In the genomic region with DNA sequence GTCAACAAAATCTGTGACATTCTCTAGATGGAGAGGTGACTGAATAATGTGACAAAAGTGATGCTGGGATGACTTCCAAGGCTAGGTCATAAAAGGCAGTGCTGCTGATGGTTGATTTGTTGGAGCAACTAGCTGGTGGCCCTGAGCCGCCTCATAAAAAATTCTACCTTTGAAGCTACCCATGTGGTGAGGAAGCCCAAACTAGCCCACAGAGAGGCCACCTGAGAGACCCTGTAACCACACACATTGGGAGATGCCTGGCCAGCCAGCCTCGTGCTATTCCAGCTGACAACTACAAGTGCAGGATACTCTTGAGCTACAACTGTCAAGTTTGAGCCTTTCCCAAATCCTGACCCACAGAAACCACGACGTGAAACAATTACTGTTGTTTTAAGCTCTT, we compare ENCODE assay signal across 24 cellular contexts. TPM values are rescaled to one million over a fixed set of nuclear protein-coding genes. Genes with fewer than 3 reads are reported as not detected.
DNase-seq lines count a peak whose midpoint lies in the region; ATAC-seq, FAIRE-seq and TF ChIP-seq lines count a peak whose summit lies in the region.
"Had no signal": no experiment of that assay in that cellular context is flagged by ENCODE, and none has a peak within 500 bp of the region (broad histone marks: within the 10 kb centered on the region; RNA-seq: fewer than 3 reads in every experiment).

No MANE protein-coding gene starts in this region.

- H3K4me3 ChIP-seq in naive thymus-derived CD4-positive, alpha-beta T cell (ENCODE audit: low read length), result no peak overlapping the region

- peaks cover 2 to 18% of the 10 kb centered on the region in 2 donors for H3K36me3 Mint-ChIP-seq in activated T-cell treated with anti-CD3 and anti-CD28 coated beads, Interleukin-2, amount 50 U/mL, for 72 hours (ENCODE audit: insufficient read depth in 2 of 2)
- H3K36me3 Mint-ChIP-seq in T-helper 17 cell (ENCODE audit: low read depth), result peaks cover 6% of the 10 kb centered on the region
- peaks cover 13 to 47% (median 23%) of the 10 kb centered on the region in 5 donors for H3K36me3 Mint-ChIP-seq in naive thymus-derived CD4-positive, alpha-beta T cell
- peaks cover 0 to 91% (median 8%) of the 10 kb centered on the region in 3 donors for H3K36me3 Mint-ChIP-seq in naive thymus-derived CD8-positive, alpha-beta T cell
- peaks cover 29% of the 10 kb centered on the region for H3K36me3 Mint-ChIP-seq in Calu3 (ENCODE audit: insufficient read depth, unreplicated experiment)

- no peak overlapping the region for H3K4me3 Mint-ChIP-seq in activated T-cell treated with anti-CD3 and anti-CD28 coated beads, Interleukin-2, amount 50 U/mL, for 72 hours
- no peak overlapping the region for H3K4me3 Mint-ChIP-seq in T-helper 17 cell
- H3K4me3 Mint-ChIP-seq in naive thymus-derived CD4-positive, alpha-beta T cell, result no peak overlapping the region
- H3K4me3 Mint-ChIP-seq in naive thymus-derived CD8-positive, alpha-beta T cell, result no peak overlapping the region
- no peak overlapping the region for H3K4me3 Mint-ChIP-seq in Calu3 (ENCODE audit: low read depth, unreplicated experiment)
- H3K4me3 Mint-ChIP-seq: CD4-positive, alpha-beta memory T cell; type B pancreatic cell had no signal

- intact Hi-C loops in naive thymus-derived CD4-positive, alpha-beta T cell (cut with micrococcal nuclease), result no loop called here
- intact Hi-C loops in Calu3 (cut with micrococcal nuclease; ENCODE audit: unreplicated experiment), result no loop called here

- no peaks in the 10 kb centered on the region for H3K27me3 ChIP-seq in naive thymus-derived CD4-positive, alpha-beta T cell (ENCODE audit: control insufficient read depth in 2 of 2, insufficient read depth in 2 of 2, low read length in 2 of 2)

- POLR2A ChIA-PET in naive thymus-derived CD4-positive, alpha-beta T cell (lab: Charles Lee), result interaction anchor here (0.6 to 1.6 kb wide), 5 partner anchors 11 to 81 kb away, joined by 3 to 4 read pairs (median 3); a partner anchor contains a TSS
- POLR2A ChIA-PET in naive thymus-derived CD8-positive, alpha-beta T cell (lab: Charles Lee), result interaction anchor here (0.5 kb wide), 1 partner anchor 48 kb away, joined by 6 read pairs; no protein-coding TSS in a partner anchor

- no peak for FAIRE-seq in GM12891 (lab: Jason Lieb, UNC)
- FAIRE-seq: frontal cortex had no signal

- peaks cover under 1 to 17% of the 10 kb centered on the region in 2 donors for H3K4me1 ChIP-seq in naive thymus-derived CD4-positive, alpha-beta T cell (ENCODE audit: control insufficient read depth in 2 of 2, insufficient read depth in 2 of 2, low read length in 2 of 2)
- H3K4me1 ChIP-seq: parathyroid adenoma had no signal

- no TSS peak for BruUV-seq in Calu3 (replicated peaks; lab: Mats Ljungman, UMichigan)

- CTCF ChIA-PET in naive thymus-derived CD4-positive, alpha-beta T cell (lab: Charles Lee), result no interaction called here
- CTCF ChIA-PET in Calu3 (lab: Charles Lee), result no interaction called here

- no peaks in the 10 kb centered on the region for H3K9me3 ChIP-seq in T-helper 17 cell (ENCODE audit: control insufficient read depth, low read length, poor library complexity, severe bottlenecking)
- no peaks in the 10 kb centered on the region for H3K9me3 ChIP-seq in naive thymus-derived CD4-positive, alpha-beta T cell (ENCODE audit: control insufficient read depth in 2 of 3, low read length in 3 of 3)

- H3K27ac Mint-ChIP-seq in activated T-cell treated with anti-CD3 and anti-CD28 coated beads, Interleukin-2, amount 50 U/mL, for 72 hours, result peak overlapping the region; percentile 30
- H3K27ac Mint-ChIP-seq in T-helper 17 cell, result peak overlapping the region; percentile 82
- H3K27ac Mint-ChIP-seq in naive thymus-derived CD4-positive, alpha-beta T cell, result peak overlapping the region in 5 of 9 donors; percentile 25 to 71 (median 61)
- H3K27ac Mint-ChIP-seq in naive thymus-derived CD8-positive, alpha-beta T cell, result peak overlapping the region in 5 of 10 donors; percentile 4 to 69 (median 35)
- no peak overlapping the region for H3K27ac Mint-ChIP-seq in Calu3 (ENCODE audit: unreplicated experiment)
- H3K27ac Mint-ChIP-seq: activated T-helper 2 cell treated with anti-CD3 and anti-CD28 coated beads, Interferon-gamma antibody, Interleukin-2, Interleukin-4, amounts not matched to agents 10 μg/mL and 5 μg/mL and 100 μg/mL, durations not matched to agents 14 hours and 24 hours and 36 hours; type B pancreatic cell had no signal

- no peaks in the 10 kb centered on the region for H3K27me3 Mint-ChIP-seq in activated T-cell treated with anti-CD3 and anti-CD28 coated beads, Interleukin-2, amount 50 U/mL, for 72 hours (ENCODE audit: low read depth)
- no peaks in the 10 kb centered on the region for H3K27me3 Mint-ChIP-seq in T-helper 17 cell
- no peaks in the 10 kb centered on the region for H3K27me3 Mint-ChIP-seq in naive thymus-derived CD4-positive, alpha-beta T cell
- H3K27me3 Mint-ChIP-seq in naive thymus-derived CD8-positive, alpha-beta T cell, result no peaks in the 10 kb centered on the region
- H3K27me3 Mint-ChIP-seq in Calu3 (ENCODE audit: unreplicated experiment), result no peaks in the 10 kb centered on the region
- H3K27me3 Mint-ChIP-seq: CD4-positive, alpha-beta memory T cell; type B pancreatic cell had no signal

- H3K9me3 Mint-ChIP-seq in activated T-cell treated with anti-CD3 and anti-CD28 coated beads, Interleukin-2, amount 50 U/mL, for 72 hours, result no peaks in the 10 kb centered on the region
- no peaks in the 10 kb centered on the region for H3K9me3 Mint-ChIP-seq in naive thymus-derived CD4-positive, alpha-beta T cell
- no peaks in the 10 kb centered on the region for H3K9me3 Mint-ChIP-seq in naive thymus-derived CD8-positive, alpha-beta T cell
- no peaks in the 10 kb centered on the region for H3K9me3 Mint-ChIP-seq in Calu3 (ENCODE audit: low read depth, unreplicated experiment)
- H3K9me3 Mint-ChIP-seq: activated T-helper 2 cell treated with anti-CD3 and anti-CD28 coated beads, Interferon-gamma antibody, Interleukin-2, Interleukin-4, amounts not matched to agents 10 μg/mL and 5 μg/mL and 100 μg/mL, durations not matched to agents 14 hours and 24 hours and 36 hours; type B pancreatic cell had no signal

- H3K36me3 ChIP-seq in naive thymus-derived CD4-positive, alpha-beta T cell (ENCODE audit: control insufficient read depth in 2 of 3, insufficient read depth in 3 of 3, low read length in 3 of 3), result peaks cover 0 to 69% (median 21%) of the 10 kb centered on the region in 3 experiments

- no peak for ATAC-seq in activated T-cell treated with anti-CD3 and anti-CD28 coated beads, Interleukin-2, amount 50 U/mL, for 72 hours (replicated peaks in 1 of 2)
- no peak for ATAC-seq in T-helper 17 cell
- ATAC-seq in naive thymus-derived CD4-positive, alpha-beta T cell, result no peak
- no peak for ATAC-seq in naive thymus-derived CD8-positive, alpha-beta T cell
- ATAC-seq: stimulated activated naive CD8-positive, alpha-beta T cell treated with anti-CD3 and anti-CD28 coated beads, Interleukin-15, Interleukin-2, amounts not matched to agents 100 U/mL and 50 U/mL, for 24 hours had no signal

- no peak overlapping the region for H3K27ac ChIP-seq in naive thymus-derived CD4-positive, alpha-beta T cell (ENCODE audit: low read depth, low read length)
- H3K27ac ChIP-seq: parathyroid adenoma had no signal

- no peak for DNase-seq in activated T-cell treated with anti-CD3 and anti-CD28 coated beads, Interleukin-2, amount 50 U/mL, for 72 hours
- DNase-seq in activated T-cell treated with anti-CD3 and anti-CD28 coated beads for 4 hours (no peak), GM12891 (ENCODE audit: insufficient read length, low spot score) (no peak), T-helper 17 cell (no peak), Calu3 (no peak), T1000 (lab: John Stamatoyannopoulos, UW) (no peak)
- DNase-seq in naive thymus-derived CD4-positive, alpha-beta T cell, result no peak
- DNase-seq in naive thymus-derived CD8-positive, alpha-beta T cell, result no peak
- DNase-seq: CD4-positive, alpha-beta memory T cell; erythroblast; H7; islet precursor cell; KG1; mammary epithelial cell; MV-4-11; NCI-H187; OCI-M1; SHP77 treated with DMSO at 0.1 percent for 48 hours; stimulated activated CD4-positive, alpha-beta T cell treated with anti-CD3 and anti-CD28 coated beads, Interleukin-1b, Interleukin-23, amount 100 ng/mL, for 48 hours; stimulated activated naive CD8-positive, alpha-beta T cell treated with anti-CD3 and anti-CD28 coated beads, Interleukin-15, Interleukin-2, amounts not matched to agents 100 U/mL and 50 U/mL, for 24 hours had no signal

- TF ChIP-seq CTCF in Calu3 (IDR thresholded peaks at IDR 0.05; ENCODE audit: unreplicated experiment), result no peak

- H3K4me1 Mint-ChIP-seq in activated T-cell treated with anti-CD3 and anti-CD28 coated beads, Interleukin-2, amount 50 U/mL, for 72 hours (ENCODE audit: low read depth), result peaks cover 58% of the 10 kb centered on the region
- H3K4me1 Mint-ChIP-seq in T-helper 17 cell, result peaks cover 31% of the 10 kb centered on the region
- H3K4me1 Mint-ChIP-seq in naive thymus-derived CD4-positive, alpha-beta T cell, result peaks cover 30 to 78% (median 63%) of the 10 kb centered on the region in 7 donors
- peaks cover 35 to 67% (median 55%) of the 10 kb centered on the region in 4 donors for H3K4me1 Mint-ChIP-seq in naive thymus-derived CD8-positive, alpha-beta T cell
- no peaks in the 10 kb centered on the region for H3K4me1 Mint-ChIP-seq in Calu3 (ENCODE audit: low read depth, unreplicated experiment)

- no peak for TF ChIP-seq POLR2A in GM12891 (IDR thresholded peaks at IDR 0.05; ENCODE audit: low read depth, low read length)

RNA-seq across cellular contexts. Expression of a gene that starts 22.7 kb away (rescaled TPM):
- 10 to 100 TPM; 86.8 to 91.6 TPM for total RNA-seq in activated T-cell treated with anti-CD3 and anti-CD28 coated beads, Interleukin-2, amount 50 U/mL, for 72 hours
- 161 TPM for polyA plus RNA-seq in GM12891 (2012; ENCODE audit: low read depth, missing spikeins)
- total RNA-seq in T-helper 17 cell (10 to 100 TPM; 30.3 to 43.4 TPM), Calu3 (2022) (85.5 and 87.3 TPM in 2 replicates)
- total RNA-seq in naive thymus-derived CD4-positive, alpha-beta T cell, result 100 to 1,000 TPM in 1 of 5 experiments, 10 to 100 TPM in 4; 32.2 to 140 (median 69.5) TPM
- 100 to 1,000 TPM in 1 of 2 donors, 10 to 100 TPM in 1; 72.0 to 114 TPM for polyA plus RNA-seq in naive thymus-derived CD4-positive, alpha-beta T cell
- total RNA-seq in naive thymus-derived CD8-positive, alpha-beta T cell, result 10 to 100 TPM; 56.7 to 59.0 TPM
- polyA plus RNA-seq in naive thymus-derived CD8-positive, alpha-beta T cell, result 10 to 100 TPM; 60.8 to 84.5 (median 71.0) TPM

RNA-seq across cellular contexts. Expression of a gene that starts 44.2 kb away (rescaled TPM):
- total RNA-seq in activated T-cell treated with anti-CD3 and anti-CD28 coated beads, Interleukin-2, amount 50 U/mL, for 72 hours, result under 1 TPM in 1 of 2 donors, not detected in 1; 0.12 TPM
- polyA plus RNA-seq in GM12891 (2012; ENCODE audit: low read depth, missing spikeins), result not detected
- 1 to 10 TPM in 1 of 2 donors, under 1 TPM in 1; 0.50 to 1.4 TPM for total RNA-seq in T-helper 17 cell
- 1 to 10 TPM in 1 of 5 experiments, under 1 TPM in 2, not detected in 2; 0.15 to 3.6 (median 0.56) TPM for total RNA-seq in naive thymus-derived CD4-positive, alpha-beta T cell
- polyA plus RNA-seq in naive thymus-derived CD4-positive, alpha-beta T cell, result under 1 TPM in 1 of 2 donors, not detected in 1; 0.41 TPM
- under 1 TPM in 1 of 2 experiments, not detected in 1; 0.19 TPM for total RNA-seq in naive thymus-derived CD8-positive, alpha-beta T cell
- polyA plus RNA-seq in naive thymus-derived CD8-positive, alpha-beta T cell, result under 1 TPM in 1 of 3 donors, not detected in 2; 0.09 TPM
- total RNA-seq in Calu3 (2022), result not detected in 2 replicates
- total RNA-seq: activated T-helper 2 cell treated with anti-CD3 and anti-CD28 coated beads, Interferon-gamma antibody, Interleukin-2, Interleukin-4, amounts not matched to agents 10 μg/mL and 5 μg/mL and 100 μg/mL, durations not matched to agents 14 hours and 24 hours and 36 hours; CD4-positive, alpha-beta memory T cell; frontal cortex; mammary epithelial cell had no signal
- polyA plus RNA-seq: CD4-positive, alpha-beta memory T cell; mammary epithelial cell had no signal

RNA-seq across cellular contexts. Expression of a gene that starts 44.9 kb away (rescaled TPM):
- 10 to 100 TPM; 19.1 to 19.5 TPM for total RNA-seq in activated T-cell treated with anti-CD3 and anti-CD28 coated beads, Interleukin-2, amount 50 U/mL, for 72 hours
- 3.9 TPM for polyA plus RNA-seq in GM12891 (2012; ENCODE audit: low read depth, missing spikeins)
- total RNA-seq in T-helper 17 cell, result 10 to 100 TPM; 13.3 to 15.4 TPM
- total RNA-seq in naive thymus-derived CD4-positive, alpha-beta T cell, result 10 to 100 TPM; 12.6 to 18.5 (median 16.0) TPM
- polyA plus RNA-seq in naive thymus-derived CD4-positive, alpha-beta T cell, result 1 to 10 TPM; 6.4 to 7.4 TPM
- 10 to 100 TPM; 16.5 to 17.4 TPM for total RNA-seq in naive thymus-derived CD8-positive, alpha-beta T cell
- polyA plus RNA-seq in naive thymus-derived CD8-positive, alpha-beta T cell, result 1 to 10 TPM; 3.7 to 6.1 (median 4.5) TPM
- 23.3 and 23.6 TPM in 2 replicates for total RNA-seq in Calu3 (2022)
